ENCODE assay signal across 8 cellular contexts in genomic region chr7:151248191-151249033, GRCh38. TPM values are rescaled to one million over a fixed set of nuclear protein-coding genes. Genes with fewer than 3 reads are reported as not detected.
DNase-seq lines count a peak whose midpoint lies in the region; ATAC-seq and TF ChIP-seq lines count a peak whose summit lies in the region.

SMARCD3 (minus strand) TSS chr7:151248694; CDS start chr7:151248562, 132 bp downstream.

- no peaks in the 10 kb centered on the region for H3K36me3 Mint-ChIP-seq in osteocyte (ENCODE audit: unreplicated experiment)

- intact Hi-C loops in left ventricle myocardium superior (cut with micrococcal nuclease): no loop called here

- H3K4me3 Mint-ChIP-seq in osteocyte (ENCODE audit: unreplicated experiment): peak within 1 kb of the TSS; percentile 100

- peak; percentile 58 for ATAC-seq in left ventricle myocardium superior
- ATAC-seq in HG02973 (IDR thresholded peaks at IDR 0.05; ENCODE audit: unreplicated experiment): no peak

- H3K27me3 Mint-ChIP-seq in osteocyte (ENCODE audit: unreplicated experiment): no peaks in the 10 kb centered on the region

- H3K4me1 Mint-ChIP-seq in osteocyte (ENCODE audit: unreplicated experiment): peaks cover 71% of the 10 kb centered on the region

- no peak for TF ChIP-seq CTCF in osteocyte (IDR thresholded peaks at IDR 0.05)

- peak within 1 kb of the TSS; percentile 100 for H3K27ac Mint-ChIP-seq in osteocyte (ENCODE audit: unreplicated experiment)

- DNase-seq in DMS 273 (lab: John Stamatoyannopoulos, UW; ENCODE audit: unreplicated experiment): peak; percentile 80
- no peak for DNase-seq in DMS 273 treated with DMSO at 0.1 percent for 48 hours (lab: John Stamatoyannopoulos, UW)
- DNase-seq in NCI-H2227 (lab: John Stamatoyannopoulos, UW; ENCODE audit: unreplicated experiment): peak; percentile 76
- DNase-seq in amniotic epithelial cell (ENCODE audit: low read depth): peak; percentile 67
- DNase-seq in left ventricle myocardium superior: peak; percentile 89
- no peak for DNase-seq in osteocyte (ENCODE audit: extremely low spot score, unreplicated experiment)
- no peak for DNase-seq in GM19238 (ENCODE audit: insufficient read length, low spot score)

- no peaks in the 10 kb centered on the region for H3K9me3 Mint-ChIP-seq in osteocyte (ENCODE audit: unreplicated experiment)

RNA-seq across cellular contexts. Expression of gene SMARCD3, which starts in this region (rescaled TPM):
- 132 TPM for total RNA-seq in left ventricle myocardium superior
- total RNA-seq in osteocyte: 88.7 and 96.9 TPM in 2 replicates

Comparison
In these comparisons a context has a peak if more than half of its experiments do, and no peak if none do; other contexts are left out.
1. DNase-seq: peak in DMS 273 (single experiment), NCI-H2227 (single experiment), amniotic epithelial cell (single experiment) and left ventricle myocardium superior (single experiment); none in DMS 273 treated with DMSO at 0.1 percent for 48 hours (single experiment), osteocyte (single experiment) and GM19238 (single experiment).